8 cellular contexts compared by ENCODE assay signal in the genomic region with DNA sequence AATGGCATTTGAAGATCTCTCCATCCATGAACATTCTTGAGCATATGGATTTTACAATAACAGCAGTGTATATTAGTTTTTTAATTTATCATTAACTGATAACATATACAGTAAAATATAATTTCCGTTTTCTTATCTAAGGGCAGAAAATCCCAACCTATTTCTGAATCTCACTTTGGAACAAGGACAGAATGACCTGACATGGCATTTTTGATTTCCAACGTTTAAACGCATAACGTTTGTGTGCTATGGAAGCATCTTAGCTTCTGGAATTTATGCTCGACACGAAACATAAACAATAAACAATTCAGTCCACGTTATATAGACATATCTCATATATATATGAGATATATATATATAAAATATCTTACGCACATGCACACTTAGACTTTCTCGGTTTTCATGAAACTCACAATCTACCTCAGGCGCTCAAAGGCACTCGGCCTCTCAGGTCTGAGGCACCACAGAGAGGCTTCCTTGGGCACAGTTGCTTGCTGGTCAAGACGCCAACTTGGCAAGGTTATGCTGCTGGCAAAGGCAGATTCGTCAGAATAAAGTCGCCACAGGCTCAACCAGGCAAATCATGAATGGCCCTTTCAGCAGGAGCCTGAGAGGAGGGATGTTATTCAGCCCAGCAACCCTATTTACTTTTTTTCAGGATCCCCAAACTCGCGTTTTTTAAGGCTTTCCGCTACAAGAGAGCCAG. TPM values are rescaled to one million over a fixed set of nuclear protein-coding genes. Genes with fewer than 3 reads are reported as not detected.
DNase-seq lines count a peak whose midpoint lies in the region; ATAC-seq and TF ChIP-seq lines count a peak whose summit lies in the region.

No MANE protein-coding gene starts in this region.

- H3K36me3 ChIP-seq in Caco-2 (ENCODE audit: control insufficient read depth, insufficient read depth, low read length) = no peaks in the 10 kb centered on the region

- peak overlapping the region; percentile 96 for H3K4me3 Mint-ChIP-seq in Caco-2 (ENCODE audit: unreplicated experiment)
- H3K4me3 Mint-ChIP-seq in effector memory CD8-positive, alpha-beta T cell = peak overlapping the region; percentile 59 to 78

- 0 out of 2 replicates have a peak, but pooled peaks cover 3% of the 10 kb centered on the region for H3K4me1 ChIP-seq in Caco-2

- H3K9me3 Mint-ChIP-seq in Caco-2 (ENCODE audit: unreplicated experiment) = no peaks in the 10 kb centered on the region
- no peaks in the 10 kb centered on the region for H3K9me3 Mint-ChIP-seq in effector memory CD8-positive, alpha-beta T cell

- no peaks in the 10 kb centered on the region for H3K36me3 Mint-ChIP-seq in Caco-2 (ENCODE audit: insufficient read depth, unreplicated experiment)
- no peaks in the 10 kb centered on the region for H3K36me3 Mint-ChIP-seq in effector memory CD8-positive, alpha-beta T cell (ENCODE audit: insufficient read depth)

- CTCF ChIA-PET in Caco-2 (lab: Charles Lee) = interaction anchor here (0.5 kb wide), 1 partner anchor 34 kb away, joined by 3 read pairs; no protein-coding TSS in a partner anchor

- intact Hi-C loops in Caco-2 (cut with micrococcal nuclease; ENCODE audit: unreplicated experiment) = loop anchor here (1.0 to 2.0 kb wide), 3 partner anchors 15 to 57 kb away; no protein-coding TSS in a partner anchor

- POLR2A ChIA-PET in Caco-2 (lab: Charles Lee) = interaction anchor here (1.0 kb wide), 1 partner anchor 36 kb away, joined by 3 read pairs; no protein-coding TSS in a partner anchor

- TSS peak; percentile 25 for BruUV-seq in Caco-2 (replicated peaks; lab: Mats Ljungman, UMichigan)

- TF ChIP-seq CTCF in Caco-2 (IDR thresholded peaks at IDR 0.05; ENCODE audit: insufficient read depth in 1 of 2, low read depth in 1 of 2, low read length in 1 of 2, severe bottlenecking in 1 of 2, unreplicated experiment in 1 of 2) = no peak

- peaks cover 8% of the 10 kb centered on the region for H3K4me1 Mint-ChIP-seq in Caco-2 (ENCODE audit: low read depth, unreplicated experiment)
- peaks cover 0 to 10% of the 10 kb centered on the region in 2 donors for H3K4me1 Mint-ChIP-seq in effector memory CD8-positive, alpha-beta T cell (ENCODE audit: low read depth in 2 of 2)

- H3K27me3 ChIP-seq in Caco-2 (replicated peaks; ENCODE audit: control insufficient read depth, insufficient read depth, low read length) = no peaks in the 10 kb centered on the region

- no peak for ATAC-seq in effector memory CD8-positive, alpha-beta T cell (replicated peaks)
- ATAC-seq in GM18909 (IDR thresholded peaks at IDR 0.05; ENCODE audit: poor library complexity, unreplicated experiment) = no peak

- DNase-seq in Caco-2 (no peak), NCI-H748 treated with DMSO at 0.1 percent for 48 hours (lab: John Stamatoyannopoulos, UW) (peak; percentile 42), nucleus accumbens (lab: John Stamatoyannopoulos, UW) (peak in 44 of 56 donors; percentile 12 to 78 (median 50)), middle frontal gyrus (ENCODE audit: extremely low spot score, low spot score) (no peak), NOMO-1 treated with DMSO at 0.1 percent for 48 hours (lab: John Stamatoyannopoulos, UW; ENCODE audit: unreplicated experiment) (no peak), SW480 (ENCODE audit: low spot score) (no peak)
- DNase-seq in effector memory CD8-positive, alpha-beta T cell = no peak

- peak overlapping the region; percentile 77 for H3K4me3 ChIP-seq in Caco-2 (ENCODE audit: low read depth, low read length)

- H3K27me3 Mint-ChIP-seq in Caco-2 (ENCODE audit: insufficient read depth, unreplicated experiment) = peaks cover 4% of the 10 kb centered on the region
- H3K27me3 Mint-ChIP-seq in effector memory CD8-positive, alpha-beta T cell = peaks cover 17 to 52% of the 10 kb centered on the region in 2 donors

- no peak overlapping the region for H3K27ac Mint-ChIP-seq in Caco-2 (ENCODE audit: unreplicated experiment)
- H3K27ac Mint-ChIP-seq in effector memory CD8-positive, alpha-beta T cell = no peak overlapping the region

- no peaks in the 10 kb centered on the region for H3K9me3 ChIP-seq in Caco-2

RNA-seq across cellular contexts. Expression of gene UGT8, which starts 1.0 kb away (rescaled TPM):
- total RNA-seq in Caco-2 (2022) = 11.9 and 14.8 TPM in 2 replicates

Comparison
In these comparisons a context has a peak if more than half of its experiments do, and no peak if none do; other contexts are left out.
1. DNase-seq: peak in NCI-H748 treated with DMSO at 0.1 percent for 48 hours (single experiment) and nucleus accumbens (44 of 56); none in Caco-2 (0 of 2), effector memory CD8-positive, alpha-beta T cell (0 of 3), middle frontal gyrus (single experiment), NOMO-1 treated with DMSO at 0.1 percent for 48 hours (single experiment) and SW480 (single experiment).